Comparison of ENCODE assay signal across 30 cellular contexts in genomic region chr3:11260460-11260859, GRCh38.
"Had no signal": no experiment of that assay in that cellular context is flagged by ENCODE, and none has a peak within 500 bp of the region (broad histone marks: within the 10 kb centered on the region; RNA-seq: fewer than 3 reads in every experiment).

No MANE protein-coding gene starts in this region.

- H3K4me3 Mint-ChIP-seq: activated CD4-positive, alpha-beta T cell treated with anti-CD3 and anti-CD28 coated beads, Interleukin-2, amount 10 ng/mL, durations not matched to agents 7 days and 5 days; activated CD8-positive, alpha-beta memory T cell treated with anti-CD3 and anti-CD28 coated beads, Interleukin-2, amount 10 ng/mL, durations not matched to agents 7 days and 5 days; activated CD8-positive, alpha-beta T cell treated with anti-CD3 and anti-CD28 coated beads for 36 hours; activated naive CD4-positive, alpha-beta T cell treated with anti-CD3 and anti-CD28 coated beads, Interleukin-2, amount 50 U/mL, for 24 hours; activated naive CD8-positive, alpha-beta T cell treated with anti-CD3 and anti-CD28 coated beads, Interleukin-2, amount 50 U/mL, for 24 hours; nephron; stimulated activated naive B cell treated with anti-CD40 and anti-IgM and Interleukin-4, amounts not matched to agents 10 μg/mL and 1 μg/mL and 100 μg/mL, for 72 hours; WTC11 had no signal

- H3K4me3 ChIP-seq: gastroesophageal sphincter, hepatocyte, left ventricle myocardium inferior, mucosa of descending colon, stomach, suprapubic skin, tibial artery, upper lobe of right lung had no signal

- H3K9me3 ChIP-seq: gastroesophageal sphincter, left ventricle myocardium inferior, mucosa of descending colon, stomach, suprapubic skin, tibial artery, upper lobe of right lung had no signal

- DNase-seq: activated CD4-positive, alpha-beta T cell treated with anti-CD3 and anti-CD28 coated beads for 1 hour; activated CD4-positive, alpha-beta T cell treated with anti-CD3 and anti-CD28 coated beads, Interleukin-2, amount 10 ng/mL, durations not matched to agents 7 days and 5 days; activated CD8-positive, alpha-beta memory T cell treated with anti-CD3 and anti-CD28 coated beads, Interleukin-2, amount 10 ng/mL, durations not matched to agents 7 days and 5 days; activated CD8-positive, alpha-beta T cell treated with anti-CD3 and anti-CD28 coated beads for 36 hours; activated naive CD8-positive, alpha-beta T cell treated with anti-CD3 and anti-CD28 coated beads, Interleukin-2, amount 50 U/mL, for 24 hours; activated T-cell treated with anti-CD3 and anti-CD28 coated beads, Interleukin-2, amount 50 U/mL, for 48 hours; amygdala; caudate nucleus; dermis blood vessel endothelial cell; effector CD8-positive, alpha-beta T cell; erythroblast; islet precursor cell; left ventricle myocardium inferior; mucosa of descending colon; posterior cingulate gyrus; right cardiac atrium; stimulated activated CD4-positive, alpha-beta T cell treated with anti-CD3 and anti-CD28 coated beads, Interleukin-15, amount 100 ng/mL, for 24 hours; stimulated activated CD4-positive, alpha-beta T cell treated with anti-CD3 and anti-CD28 coated beads, Interleukin-2, amount 100 ng/mL, for 24 hours; stimulated activated naive B cell treated with anti-CD40 and anti-IgM and Interleukin-4, amounts not matched to agents 10 μg/mL and 1 μg/mL and 100 μg/mL, for 72 hours; stomach; T1000; tibial artery; upper lobe of right lung had no signal

- H3K36me3 Mint-ChIP-seq: activated CD8-positive, alpha-beta memory T cell treated with anti-CD3 and anti-CD28 coated beads, Interleukin-2, amount 10 ng/mL, durations not matched to agents 7 days and 5 days; activated naive CD4-positive, alpha-beta T cell treated with anti-CD3 and anti-CD28 coated beads, Interleukin-2, amount 50 U/mL, for 24 hours; stimulated activated naive B cell treated with anti-CD40 and anti-IgM and Interleukin-4, amounts not matched to agents 10 μg/mL and 1 μg/mL and 100 μg/mL, for 72 hours; WTC11 had no signal

- H3K27ac Mint-ChIP-seq: activated CD4-positive, alpha-beta T cell treated with anti-CD3 and anti-CD28 coated beads, Interleukin-2, amount 10 ng/mL, durations not matched to agents 7 days and 5 days; activated CD8-positive, alpha-beta memory T cell treated with anti-CD3 and anti-CD28 coated beads, Interleukin-2, amount 10 ng/mL, durations not matched to agents 7 days and 5 days; activated CD8-positive, alpha-beta T cell treated with anti-CD3 and anti-CD28 coated beads for 36 hours; activated naive CD4-positive, alpha-beta T cell treated with anti-CD3 and anti-CD28 coated beads, Interleukin-2, amount 50 U/mL, for 24 hours; activated naive CD8-positive, alpha-beta T cell treated with anti-CD3 and anti-CD28 coated beads, Interleukin-2, amount 50 U/mL, for 24 hours; activated T-helper 2 cell treated with anti-CD3 and anti-CD28 coated beads, Interferon-gamma antibody, Interleukin-2, Interleukin-4, amounts not matched to agents 10 μg/mL and 5 μg/mL and 100 μg/mL, durations not matched to agents 14 hours and 24 hours and 36 hours; nephron; stimulated activated naive B cell treated with anti-CD40 and anti-IgM and Interleukin-4, amounts not matched to agents 10 μg/mL and 1 μg/mL and 100 μg/mL, for 72 hours; WTC11 had no signal

- H3K36me3 ChIP-seq: left ventricle myocardium inferior, upper lobe of right lung had no signal

- ATAC-seq: activated CD8-positive, alpha-beta memory T cell treated with anti-CD3 and anti-CD28 coated beads, Interleukin-2, amount 10 ng/mL, durations not matched to agents 7 days and 5 days; activated CD8-positive, alpha-beta T cell treated with anti-CD3 and anti-CD28 coated beads for 36 hours; activated naive CD8-positive, alpha-beta T cell treated with anti-CD3 and anti-CD28 coated beads, Interleukin-2, amount 50 U/mL, for 24 hours; gastroesophageal sphincter; mucosa of descending colon; right cardiac atrium; stimulated activated naive B cell treated with anti-CD40 and anti-IgM and Interleukin-4, amounts not matched to agents 10 μg/mL and 1 μg/mL and 100 μg/mL, for 72 hours; upper lobe of right lung; WTC11 had no signal

- H3K4me1 ChIP-seq: gastroesophageal sphincter, left ventricle myocardium inferior, stomach, suprapubic skin, tibial artery, upper lobe of right lung had no signal

- H3K27ac ChIP-seq: gastroesophageal sphincter, hepatocyte, left ventricle myocardium inferior, stomach, suprapubic skin, tibial artery, upper lobe of right lung had no signal

- H3K9me3 Mint-ChIP-seq: activated CD4-positive, alpha-beta T cell treated with anti-CD3 and anti-CD28 coated beads, Interleukin-2, amount 10 ng/mL, durations not matched to agents 7 days and 5 days; activated CD8-positive, alpha-beta T cell treated with anti-CD3 and anti-CD28 coated beads for 36 hours; activated naive CD4-positive, alpha-beta T cell treated with anti-CD3 and anti-CD28 coated beads, Interleukin-2, amount 50 U/mL, for 24 hours; activated naive CD8-positive, alpha-beta T cell treated with anti-CD3 and anti-CD28 coated beads, Interleukin-2, amount 50 U/mL, for 24 hours; nephron; stimulated activated naive B cell treated with anti-CD40 and anti-IgM and Interleukin-4, amounts not matched to agents 10 μg/mL and 1 μg/mL and 100 μg/mL, for 72 hours; WTC11 had no signal

- H3K4me1 Mint-ChIP-seq: activated CD4-positive, alpha-beta T cell treated with anti-CD3 and anti-CD28 coated beads, Interleukin-2, amount 10 ng/mL, durations not matched to agents 7 days and 5 days; activated CD8-positive, alpha-beta memory T cell treated with anti-CD3 and anti-CD28 coated beads, Interleukin-2, amount 10 ng/mL, durations not matched to agents 7 days and 5 days; activated naive CD4-positive, alpha-beta T cell treated with anti-CD3 and anti-CD28 coated beads, Interleukin-2, amount 50 U/mL, for 24 hours; activated naive CD8-positive, alpha-beta T cell treated with anti-CD3 and anti-CD28 coated beads, Interleukin-2, amount 50 U/mL, for 24 hours; nephron; stimulated activated naive B cell treated with anti-CD40 and anti-IgM and Interleukin-4, amounts not matched to agents 10 μg/mL and 1 μg/mL and 100 μg/mL, for 72 hours; WTC11 had no signal
